Comparison of ENCODE assay signal across 17 cellular contexts in the genomic region with DNA sequence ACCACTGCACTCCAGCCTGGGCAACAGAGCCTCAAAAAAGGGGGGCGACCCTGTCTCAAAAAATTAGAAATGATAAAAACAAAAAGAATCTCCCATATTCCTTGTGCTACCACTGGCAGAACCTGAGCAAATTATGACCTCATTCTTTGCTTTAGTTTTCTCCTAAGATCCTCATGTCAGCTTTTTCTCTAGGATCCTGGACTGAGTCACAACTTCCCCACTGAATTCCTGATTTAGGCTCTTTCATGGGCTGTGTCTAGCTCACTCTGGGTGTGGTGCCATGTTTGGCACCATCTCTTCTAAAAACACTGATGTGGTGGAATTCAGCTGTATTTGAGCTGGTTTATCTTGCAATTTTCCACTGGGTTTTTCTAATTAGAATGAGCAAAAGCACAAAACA. TPM values are rescaled to one million over a fixed set of nuclear protein-coding genes. Genes with fewer than 3 reads are reported as not detected.
DNase-seq lines count a peak whose midpoint lies in the region; ATAC-seq and TF ChIP-seq lines count a peak whose summit lies in the region.
"Had no signal": no experiment of that assay in that cellular context is flagged by ENCODE, and none has a peak within 500 bp of the region (broad histone marks: within the 10 kb centered on the region; RNA-seq: fewer than 3 reads in every experiment).

No MANE protein-coding gene starts in this region.

- no peak for TF ChIP-seq CTCF in osteoblast (IDR thresholded peaks at IDR 0.05; ENCODE audit: extremely low read depth, low read depth, low read length)

- H3K36me3 ChIP-seq in osteoblast (ENCODE audit: insufficient read depth, low read length) = no peaks in the 10 kb centered on the region
- H3K36me3 ChIP-seq: cardiac muscle cell had no signal

- H3K27ac Mint-ChIP-seq in T-helper 2 cell treated with Interferon-gamma antibody and Interleukin-4, amounts not matched to agents 5 μg/mL and 100 μg/mL, for 36 hours = no peak overlapping the region
- H3K27ac Mint-ChIP-seq: activated CD4-positive, alpha-beta memory T cell treated with anti-CD3 and anti-CD28 coated beads for 36 hours; activated T-helper 2 cell treated with anti-CD3 and anti-CD28 coated beads, Interferon-gamma antibody, Interleukin-2, Interleukin-4, amounts not matched to agents 10 μg/mL and 5 μg/mL and 100 μg/mL, durations not matched to agents 14 hours and 24 hours and 36 hours; CD4-positive, CD25-positive, alpha-beta regulatory T cell had no signal

- H3K4me2 ChIP-seq in osteoblast (ENCODE audit: insufficient read depth, low read length) = no peak overlapping the region

- H3K27me3 ChIP-seq in osteoblast (ENCODE audit: insufficient read depth, low read length) = no peaks in the 10 kb centered on the region
- H3K27me3 ChIP-seq: cardiac muscle cell had no signal

- no peaks in the 10 kb centered on the region for H3K9me3 ChIP-seq in osteoblast (ENCODE audit: low read depth, low read length)

- no peaks in the 10 kb centered on the region for H3K9me3 Mint-ChIP-seq in T-helper 2 cell treated with Interferon-gamma antibody and Interleukin-4, amounts not matched to agents 5 μg/mL and 100 μg/mL, for 36 hours
- H3K9me3 Mint-ChIP-seq: activated CD4-positive, alpha-beta memory T cell treated with anti-CD3 and anti-CD28 coated beads for 36 hours; activated T-helper 2 cell treated with anti-CD3 and anti-CD28 coated beads, Interferon-gamma antibody, Interleukin-2, Interleukin-4, amounts not matched to agents 10 μg/mL and 5 μg/mL and 100 μg/mL, durations not matched to agents 14 hours and 24 hours and 36 hours had no signal

- H3K27ac ChIP-seq in osteoblast (ENCODE audit: low read depth, low read length) = no peak overlapping the region
- H3K27ac ChIP-seq: cardiac muscle cell had no signal

- no peak overlapping the region for H2AFZ ChIP-seq in osteoblast (ENCODE audit: low read length)

- DNase-seq in EL (peak; percentile 68), amniotic epithelial cell (ENCODE audit: low read depth) (peak; percentile 21), fibroblast of the conjunctiva (ENCODE audit: low read depth) (peak; percentile 4), osteoblast (ENCODE audit: insufficient read length, low spot score, missing footprints) (peak; percentile 89), activated gamma-delta T cell treated with Interleukin-2 at 50 U/mL for 16 hours (no peak), LoVo (ENCODE audit: low spot score) (no peak)
- no peak for DNase-seq in T-helper 2 cell treated with Interferon-gamma antibody and Interleukin-4, amounts not matched to agents 5 μg/mL and 100 μg/mL, for 36 hours (ENCODE audit: low spot score)
- DNase-seq: activated CD4-positive, alpha-beta memory T cell treated with anti-CD3 and anti-CD28 coated beads for 36 hours; CD4-positive, CD25-positive, alpha-beta regulatory T cell; GF-D8; NCI-H1092; RPMI8226; stimulated activated CD4-positive, alpha-beta T cell treated with anti-CD3 and anti-CD28 coated beads, Interleukin-4, amount 100 ng/mL, for 24 hours; stimulated activated naive CD4-positive, alpha-beta T cell had no signal

- no peaks in the 10 kb centered on the region for H3K36me3 Mint-ChIP-seq in T-helper 2 cell treated with Interferon-gamma antibody and Interleukin-4, amounts not matched to agents 5 μg/mL and 100 μg/mL, for 36 hours (ENCODE audit: low read depth)

- H3K4me1 ChIP-seq in osteoblast (ENCODE audit: insufficient read depth, low read length) = peaks cover 7% of the 10 kb centered on the region

- peaks cover 9% of the 10 kb centered on the region for H3K79me2 ChIP-seq in osteoblast (ENCODE audit: insufficient read depth, low read length)

- H4K20me1 ChIP-seq in osteoblast (ENCODE audit: insufficient read depth, low read length) = peaks cover 12% of the 10 kb centered on the region

- H3K4me1 Mint-ChIP-seq in T-helper 2 cell treated with Interferon-gamma antibody and Interleukin-4, amounts not matched to agents 5 μg/mL and 100 μg/mL, for 36 hours (ENCODE audit: low read depth) = no peaks in the 10 kb centered on the region

- no peak for ATAC-seq in GM18873 (IDR thresholded peaks at IDR 0.05; ENCODE audit: low FRiP score, unreplicated experiment)

- peaks cover under 1% of the 10 kb centered on the region for H3K27me3 Mint-ChIP-seq in T-helper 2 cell treated with Interferon-gamma antibody and Interleukin-4, amounts not matched to agents 5 μg/mL and 100 μg/mL, for 36 hours (ENCODE audit: low read depth)
- H3K27me3 Mint-ChIP-seq: activated CD4-positive, alpha-beta memory T cell treated with anti-CD3 and anti-CD28 coated beads for 36 hours; CD4-positive, CD25-positive, alpha-beta regulatory T cell had no signal

- H3K4me3 Mint-ChIP-seq in T-helper 2 cell treated with Interferon-gamma antibody and Interleukin-4, amounts not matched to agents 5 μg/mL and 100 μg/mL, for 36 hours = no peak overlapping the region
- H3K4me3 Mint-ChIP-seq: activated CD4-positive, alpha-beta memory T cell treated with anti-CD3 and anti-CD28 coated beads for 36 hours; CD4-positive, CD25-positive, alpha-beta regulatory T cell had no signal

- H3K4me3 ChIP-seq in osteoblast (ENCODE audit: insufficient read depth, low read length) = no peak overlapping the region
- H3K4me3 ChIP-seq: cardiac muscle cell had no signal

RNA-seq across cellular contexts. Expression of a gene that starts 37.1 kb away (rescaled TPM):
- 24.5 and 24.6 TPM in 2 replicates for total RNA-seq in osteoblast

Comparison
In these comparisons a context has a peak if more than half of its experiments do, and no peak if none do; other contexts are left out.
1. DNase-seq: peak in EL (single experiment), amniotic epithelial cell (single experiment), fibroblast of the conjunctiva (single experiment) and osteoblast (single experiment); none in activated gamma-delta T cell treated with Interleukin-2 at 50 U/mL for 16 hours (single experiment), T-helper 2 cell treated with Interferon-gamma antibody and Interleukin-4, amounts not matched to agents 5 μg/mL and 100 μg/mL, for 36 hours (single experiment) and LoVo (single experiment).